In genomic region chrX:40544343-40545250, GRCh38 we compare ENCODE assay signal across 11 cellular contexts. TPM values are rescaled to one million over a fixed set of nuclear protein-coding genes. Genes with fewer than 3 reads are reported as not detected.
A peak's percentile ranks its signal among the peaks of the same experiment; 100 is the strongest.
DNase-seq lines count a peak whose midpoint lies in the region; ATAC-seq, FAIRE-seq and TF ChIP-seq lines count a peak whose summit lies in the region.
"Had no signal": no experiment of that assay in that cellular context is flagged by ENCODE, and none has a peak within 500 bp of the region (broad histone marks: within the 10 kb centered on the region; RNA-seq: fewer than 3 reads in every experiment).

No MANE protein-coding gene starts in this region.

- DNase-seq in DMS53 (lab: John Stamatoyannopoulos, UW) (peak; percentile 91), MG63 (peak; percentile 35), pancreas (no peak), NOMO-1 treated with DMSO at 0.1 percent for 48 hours (lab: John Stamatoyannopoulos, UW; ENCODE audit: unreplicated experiment) (no peak), globus pallidus (ENCODE audit: low spot score) (no peak)
- DNase-seq in activated CD4-positive, alpha-beta T cell treated with anti-CD3 and anti-CD28 coated beads for 1 hour: no peak
- DNase-seq: islet precursor cell; stimulated activated CD4-positive, alpha-beta T cell treated with anti-CD3 and anti-CD28 coated beads, Interleukin-12 subunit alpha, Interleukin-12 subunit beta, amount 100 ng/mL, for 4 hours had no signal

- no peaks in the 10 kb centered on the region for H3K9me3 ChIP-seq in MG63
- no peaks in the 10 kb centered on the region for H3K9me3 ChIP-seq in endocrine pancreas (ENCODE audit: control insufficient read depth, low read length)
- no peaks in the 10 kb centered on the region for H3K9me3 ChIP-seq in pancreas

- intact Hi-C loops in pancreas (cut with DNase I): no loop called here

- no peak for FAIRE-seq in pancreas (lab: Jason Lieb, UNC)

- TF ChIP-seq CTCF in pancreas (IDR thresholded peaks at IDR 0.05): no peak

- no peak overlapping the region for H3K9ac ChIP-seq in endocrine pancreas (ENCODE audit: control insufficient read depth, insufficient read depth, low read length)

- whole genome bisulfite sequencing in pancreas, 2 donors: 43 to 50% methylated on average over 13 of the region's 13 CpGs

- no peaks in the 10 kb centered on the region for H3K27me3 ChIP-seq in MG63
- H3K27me3 ChIP-seq in endocrine pancreas (ENCODE audit: control insufficient read depth, insufficient read depth, low read length): no peaks in the 10 kb centered on the region
- peaks cover 0 to 18% (median 2%) of the 10 kb centered on the region in 4 donors for H3K27me3 ChIP-seq in pancreas

- H3K36me3 ChIP-seq in MG63: no peaks in the 10 kb centered on the region
- no peaks in the 10 kb centered on the region for H3K36me3 ChIP-seq in endocrine pancreas (ENCODE audit: control insufficient read depth, insufficient read depth, low read length)
- H3K36me3 ChIP-seq in pancreas: no peaks in the 10 kb centered on the region

- ATAC-seq in pancreas (peak in 3 of 4 donors; percentile 19 to 60 (median 35)), GM21390 (IDR thresholded peaks at IDR 0.05; ENCODE audit: unreplicated experiment) (no peak)
- ATAC-seq: stimulated activated memory B cell treated with anti-CD40 and anti-IgM and Interleukin-4, amounts not matched to agents 10 μg/mL and 1 μg/mL and 100 μg/mL, for 72 hours had no signal

- H3K4me3 ChIP-seq in MG63 (no peak overlapping the region), endocrine pancreas (ENCODE audit: control insufficient read depth, insufficient read depth, low read length) (peak overlapping the region; percentile 20), pancreas (no peak overlapping the region)

- no peaks in the 10 kb centered on the region for H3K4me1 ChIP-seq in endocrine pancreas (ENCODE audit: control insufficient read depth, insufficient read depth, low read length)
- peaks cover 0 to 5% (median 0%) of the 10 kb centered on the region in 3 donors for H3K4me1 ChIP-seq in pancreas

- H3K27ac ChIP-seq in pancreas: no peak overlapping the region

RNA-seq across cellular contexts. Expression of gene ATP6AP2, which starts 36.2 kb away (rescaled TPM):
- 132 and 174 TPM in 2 replicates for total RNA-seq in MG63 (2014; rRNA removed; shearing (Covaris generic); ENCODE audit: low replicate concordance)
- total RNA-seq in pancreas: 10 to 100 TPM; 17.3 to 56.6 (median 28.7) TPM
- 10 to 100 TPM; 20.4 to 61.9 TPM for polyA plus RNA-seq in pancreas

Comparison
In these comparisons a context has a peak if more than half of its experiments do, and no peak if none do; other contexts are left out.
1. DNase-seq: peak in DMS53 (single experiment) and MG63 (single experiment); none in pancreas (0 of 6), NOMO-1 treated with DMSO at 0.1 percent for 48 hours (single experiment), activated CD4-positive, alpha-beta T cell treated with anti-CD3 and anti-CD28 coated beads for 1 hour (single experiment) and globus pallidus (single experiment).